Comparison of ENCODE assay signal across 13 cellular contexts in the genomic region with DNA sequence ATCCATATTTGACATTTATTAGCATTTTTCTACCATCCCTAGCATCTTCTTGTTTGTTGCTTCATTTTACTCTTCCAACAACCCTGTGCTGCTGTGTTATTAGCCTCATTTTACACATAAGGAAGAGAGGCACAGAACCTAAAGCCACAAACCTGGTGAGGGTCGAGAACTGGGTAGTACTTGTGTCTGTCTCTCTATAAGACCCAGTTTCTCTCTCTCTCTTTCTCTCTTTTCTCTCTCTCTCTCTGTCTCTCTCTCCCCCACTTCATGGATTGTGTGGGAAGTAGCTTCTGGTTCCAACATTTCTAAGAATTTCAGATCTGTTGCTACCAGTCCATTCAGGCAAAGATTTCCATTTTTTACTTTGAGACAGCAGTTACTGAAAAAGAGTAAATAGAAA. TPM values are rescaled to one million over a fixed set of nuclear protein-coding genes. Genes with fewer than 3 reads are reported as not detected.
A peak's percentile ranks its signal among the peaks of the same experiment; 100 is the strongest.
DNase-seq lines count a peak whose midpoint lies in the region; ATAC-seq, FAIRE-seq and TF ChIP-seq lines count a peak whose summit lies in the region.
"Had no signal": no experiment of that assay in that cellular context is flagged by ENCODE, and none has a peak within 500 bp of the region (broad histone marks: within the 10 kb centered on the region; RNA-seq: fewer than 3 reads in every experiment).

No MANE protein-coding gene starts in this region.

- peaks cover 4% of the 10 kb centered on the region for H3K36me3 Mint-ChIP-seq in T-cell
- H3K36me3 Mint-ChIP-seq in immature natural killer cell, result peaks cover 0 to 9% (median 0%) of the 10 kb centered on the region in 3 donors

- intact Hi-C loops in HepG2 (cut with micrococcal nuclease; ENCODE audit: unreplicated experiment), result no loop called here
- intact Hi-C loops in right lobe of liver (cut with DNase I), result no loop called here
- intact Hi-C loops in esophagus muscularis mucosa (cut with DNase I), result loop anchor here (2.0 to 10.0 kb wide), 2 partner anchors 113 to 741 kb away; no protein-coding TSS in a partner anchor

- peak overlapping the region in 2 of 3 donors; percentile 55 to 62 for H3K4me3 Mint-ChIP-seq in T-cell
- peak overlapping the region in 4 of 5 donors; percentile 65 to 85 (median 74) for H3K4me3 Mint-ChIP-seq in immature natural killer cell

- H3K79me2 ChIP-seq in HepG2 (ENCODE audit: insufficient read depth, low read length), result peaks cover 8% of the 10 kb centered on the region

- H3K27me3 ChIP-seq in HepG2 (ENCODE audit: control insufficient read depth in 1 of 2, insufficient read depth in 2 of 2, low read length in 2 of 2) (peaks cover 0 to 3% of the 10 kb centered on the region in 2 experiments; a peak in 1 of 5 replicates), right lobe of liver (no peaks in the 10 kb centered on the region), thoracic aorta (replicated peaks; ENCODE audit: insufficient read depth) (no peaks in the 10 kb centered on the region), esophagus muscularis mucosa (no peaks in the 10 kb centered on the region)

- H3K4me1 ChIP-seq in HepG2 (ENCODE audit: insufficient read depth, low read length) (peaks cover 24% of the 10 kb centered on the region), right lobe of liver (peaks cover 0 to 8% (median 0%) of the 10 kb centered on the region in 4 donors), thoracic aorta (ENCODE audit: control insufficient read depth in 1 of 2, low read depth in 2 of 2) (peaks cover 12% of the 10 kb centered on the region in 2 donors), esophagus muscularis mucosa (peaks cover 9 to 29% (median 23%) of the 10 kb centered on the region in 4 donors)

- H3K27ac Mint-ChIP-seq in T-cell, result peak overlapping the region; percentile 37 to 63
- peak overlapping the region in 3 of 6 donors; percentile 18 to 84 (median 57) for H3K27ac Mint-ChIP-seq in immature natural killer cell

- H3K9ac ChIP-seq in HepG2 (ENCODE audit: insufficient read depth, low read depth, low read length), result no peak overlapping the region

- H3K27ac ChIP-seq in HepG2 (ENCODE audit: extremely low read length, insufficient read depth, low read length) (no peak overlapping the region), right lobe of liver (no peak overlapping the region), thoracic aorta (no peak overlapping the region), esophagus muscularis mucosa (replicated peaks in 1 of 4) (no peak overlapping the region)
- H3K27ac ChIP-seq: RWPE1 had no signal

- H3K4me2 ChIP-seq in HepG2 (ENCODE audit: low read depth, low read length), result peak overlapping the region; percentile 53

- no peaks in the 10 kb centered on the region for H4K20me1 ChIP-seq in HepG2 (ENCODE audit: insufficient read depth, low read length)

- no peak overlapping the region; a peak in 1 of 6 replicates for H3K4me3 ChIP-seq in HepG2 (replicated peaks in 1 of 3; ENCODE audit: insufficient read depth in 1 of 3, low read depth in 2 of 3, low read length in 3 of 3)
- no peak overlapping the region for H3K4me3 ChIP-seq in right lobe of liver
- H3K4me3 ChIP-seq in thoracic aorta, result peak overlapping the region; percentile 78
- no peak overlapping the region for H3K4me3 ChIP-seq in esophagus muscularis mucosa

- BruUV-seq in HepG2 (replicated peaks; lab: Mats Ljungman, UMichigan), result no TSS peak

- TF ChIP-seq RAD21 in HepG2 (CRISPR knock-in tag; IDR thresholded peaks at IDR 0.05), result no peak

- peaks cover 0 to 6% of the 10 kb centered on the region in 2 experiments; a peak in 2 of 5 replicates for H3K36me3 ChIP-seq in HepG2 (replicated peaks in 1 of 2; ENCODE audit: control insufficient read depth in 1 of 2, insufficient read depth in 2 of 2, low read length in 2 of 2)
- peaks cover 0 to 10% (median 4%) of the 10 kb centered on the region in 4 donors for H3K36me3 ChIP-seq in right lobe of liver
- no peaks in the 10 kb centered on the region for H3K36me3 ChIP-seq in thoracic aorta
- peaks cover 0 to 9% (median 6%) of the 10 kb centered on the region in 4 donors for H3K36me3 ChIP-seq in esophagus muscularis mucosa

- TF ChIP-seq EP300 in HepG2 (IDR thresholded peaks at IDR 0.05; ENCODE audit: low read depth in 2 of 2, low read length in 2 of 2) (no peak), HepG2 (CRISPR knock-in tag; IDR thresholded peaks at IDR 0.05; ENCODE audit: borderline replicate concordance) (no peak), esophagus muscularis mucosa (IDR thresholded peaks at IDR 0.05) (no peak)

- in situ Hi-C loops in HepG2 (cut with HindIII; ENCODE audit: extremely low pct_ligation_motif_present, low pct_unique_long_range_greater_than_20kb), result loop anchor here (10.0 kb wide), 1 partner anchor 111 kb away; no protein-coding TSS in a partner anchor

- ATAC-seq in HepG2 (no peak), right lobe of liver (no peak), T-cell (replicated peaks in 1 of 4) (no peak), thoracic aorta (ENCODE audit: insufficient number of reproducible peaks, low FRiP score, low read depth) (no peak)

- TF ChIP-seq POLR2A in HepG2 (IDR thresholded peaks at IDR 0.05; ENCODE audit: insufficient read depth in 1 of 2, low read depth in 2 of 2, low read length in 2 of 2) (no peak), right lobe of liver (IDR thresholded peaks at IDR 0.05) (no peak), esophagus muscularis mucosa (IDR thresholded peaks at IDR 0.05; ENCODE audit: low read depth) (no peak)

- H3K9me3 Mint-ChIP-seq in T-cell (no peaks in the 10 kb centered on the region), immature natural killer cell (no peaks in the 10 kb centered on the region)

- CTCF ChIA-PET in HepG2 (lab: Yijun Ruan, JAX; ENCODE audit: low intra/inter-chr PET ratio, low total read pairs), result no interaction called here
- CTCF ChIA-PET in T-cell (lab: Charles Lee), result interaction anchor here in 1 of 2 donors (1.7 kb wide), 1 partner anchor 221 kb away, joined by 3 read pairs; a partner anchor contains a TSS

- POLR2A ChIA-PET in HepG2 (lab: Yijun Ruan, JAX) (no interaction called here), T-cell (lab: Charles Lee) (interaction anchor here in 1 of 2 donors (0.6 to 0.8 kb wide), 2 partner anchors 23 to 568 kb away, joined by 3 read pairs; no protein-coding TSS in a partner anchor)

- H3K27me3 Mint-ChIP-seq in T-cell (no peaks in the 10 kb centered on the region), immature natural killer cell (ENCODE audit: low read depth in 3 of 3) (peaks cover 0 to 2% (median 1%) of the 10 kb centered on the region in 3 donors)

- H3K4me1 Mint-ChIP-seq in T-cell (peaks cover 13 to 18% (median 16%) of the 10 kb centered on the region in 3 donors), immature natural killer cell (peaks cover 0 to 7% of the 10 kb centered on the region in 2 donors)

- peak overlapping the region; percentile 90 for H2AFZ ChIP-seq in HepG2 (ENCODE audit: low read length)

- WGBS in HepG2 (ENCODE audit: low lambda C conversion rate), result 0% methylated on average over 1 of the region's 1 CpG
- 56% methylated on average over 1 of the region's 1 CpG for WGBS in right lobe of liver (ENCODE audit: insufficient coverage, low coverage, low lambda C conversion rate, missing lambda C conversion rate)
- WGBS in esophagus muscularis mucosa, result 74% methylated on average over 1 of the region's 1 CpG

- H3K9me3 ChIP-seq in HepG2 (ENCODE audit: low read length) (no peaks in the 10 kb centered on the region), right lobe of liver (no peaks in the 10 kb centered on the region), thoracic aorta (no peaks in the 10 kb centered on the region), esophagus muscularis mucosa (no peaks in the 10 kb centered on the region)

- TF ChIP-seq CTCF in HepG2 (CRISPR knock-in tag; IDR thresholded peaks at IDR 0.05), result no peak
- TF ChIP-seq CTCF in right lobe of liver (IDR thresholded peaks at IDR 0.05), result no peak
- no peak for TF ChIP-seq CTCF in thoracic aorta (IDR thresholded peaks at IDR 0.05)
- TF ChIP-seq CTCF in esophagus muscularis mucosa (IDR thresholded peaks at IDR 0.05), result no peak

- no peak for DNase-seq in HepG2 (ENCODE audit: low spot score)
- DNase-seq in right lobe of liver, result no peak
- DNase-seq in T-cell, result no peak
- no peak for DNase-seq in immature natural killer cell
- no peak for DNase-seq in thoracic aorta (ENCODE audit: low spot score)
- no peak for DNase-seq in NOMO-1 treated with dmso at 0.1 percent for 144 hours (lab: John Stamatoyannopoulos, UW; ENCODE audit: unreplicated experiment)
- DNase-seq in esophagus muscularis mucosa (ENCODE audit: extremely low spot score), result no peak
- no peak for DNase-seq in stimulated activated CD4-positive, alpha-beta T cell treated with anti-CD3 and anti-CD28 coated beads, Interleukin-2, amount 100 ng/mL, for 48 hours
- DNase-seq: activated effector memory CD4-positive, alpha-beta T cell treated with Interleukin-2 at 50 U/mL for 16 hours; central memory CD4-positive, alpha-beta T cell; right cardiac atrium had no signal

- no peak for FAIRE-seq in HepG2 (lab: Jason Lieb, UNC)

RNA-seq across cellular contexts. Expression of a gene that starts 1.4 kb away (rescaled TPM):
- total RNA-seq in HepG2 (2016; rRNA removed; fragmentation: Illumina TruSeq; extraction: Trizol), result 5.2 and 5.3 TPM in 2 replicates
- total RNA-seq in HepG2 (2016; cell fraction: cytosol; rRNA removed; fragmentation: Illumina TruSeq; extraction: Trizol; ENCODE audit: low read depth), result 2.1 and 2.7 TPM in 2 replicates
- 5.4 and 6.3 TPM in 2 replicates for total RNA-seq in HepG2 (2016; cell fraction: insoluble cytoplasmic fraction; rRNA removed; fragmentation: Illumina TruSeq; extraction: Trizol)
- total RNA-seq in HepG2 (2016; cell fraction: membrane; rRNA removed; fragmentation: Illumina TruSeq; extraction: Trizol), result 4.5 and 4.8 TPM in 2 replicates
- 19.1 and 24.8 TPM in 2 replicates for total RNA-seq in HepG2 (2016; cell fraction: nucleus; rRNA removed; fragmentation: Illumina TruSeq; extraction: Trizol)
- polyA plus RNA-seq in HepG2 (2011; rRNA removed), result 6.4 and 7.4 TPM in 2 replicates
- 0.58 and 1.0 TPM in 2 replicates for polyA plus RNA-seq in HepG2 (2011; cell fraction: cytosol; rRNA removed)
- polyA plus RNA-seq in HepG2 (2011; cell fraction: nucleus; rRNA removed), result 7.8 and 13.9 TPM in 2 replicates
- polyA plus RNA-seq in HepG2 (2012), result 17.5 and 19.1 TPM in 2 replicates
- 1.8 and 1.9 TPM in 2 replicates for polyA plus RNA-seq in HepG2 (2016; cell fraction: cytosol; fragmentation: Illumina TruSeq; extraction: Trizol; ENCODE audit: low read depth)
- 8.3 and 9.5 TPM in 2 replicates for polyA plus RNA-seq in HepG2 (2016; cell fraction: insoluble cytoplasmic fraction; fragmentation: Illumina TruSeq; extraction: Trizol; ENCODE audit: low read depth)
- polyA plus RNA-seq in HepG2 (2016; cell fraction: membrane; fragmentation: Illumina TruSeq; extraction: Trizol; ENCODE audit: low read depth), result 2.8 and 2.9 TPM in 2 replicates
- 29.1 and 30.9 TPM in 2 replicates for polyA plus RNA-seq in HepG2 (2016; cell fraction: nucleus; fragmentation: Illumina TruSeq; extraction: Trizol; ENCODE audit: insufficient read depth, low read depth)
- 2.5 and 2.9 TPM in 2 replicates for polyA minus RNA-seq in HepG2 (2011; rRNA and poly(A)+ RNA removed; ENCODE audit: low replicate concordance)
- polyA minus RNA-seq in HepG2 (2011; cell fraction: cytosol; rRNA and poly(A)+ RNA removed), result 1.1 and 2.6 TPM in 2 replicates
- 58.6 and 62.0 TPM in 2 replicates for polyA minus RNA-seq in HepG2 (2011; cell fraction: nucleus; rRNA and poly(A)+ RNA removed)
- total RNA-seq in right lobe of liver, result 1 to 10 TPM; 4.2 to 9.4 (median 6.6) TPM
- total RNA-seq in T-cell, result 10 to 100 TPM; 15.2 to 24.1 (median 18.2) TPM
- polyA plus RNA-seq in immature natural killer cell, result 1 to 10 TPM; 3.0 to 4.5 (median 3.6) TPM
- 10 to 100 TPM; 25.7 to 35.9 TPM for total RNA-seq in thoracic aorta
- total RNA-seq in esophagus muscularis mucosa, result 10 to 100 TPM in 3 of 4 donors, 1 to 10 TPM in 1; 7.0 to 22.4 (median 12.1) TPM

RNA-seq across cellular contexts. Expression of a gene that starts 53.9 kb away (rescaled TPM):
- total RNA-seq in HepG2 (2016; rRNA removed; fragmentation: Illumina TruSeq; extraction: Trizol), result not detected in 2 replicates
- not detected in 2 replicates for total RNA-seq in HepG2 (2016; cell fraction: cytosol; rRNA removed; fragmentation: Illumina TruSeq; extraction: Trizol; ENCODE audit: low read depth)
- total RNA-seq in HepG2 (2016; cell fraction: insoluble cytoplasmic fraction; rRNA removed; fragmentation: Illumina TruSeq; extraction: Trizol), result not detected in 2 replicates
- total RNA-seq in HepG2 (2016; cell fraction: membrane; rRNA removed; fragmentation: Illumina TruSeq; extraction: Trizol), result not detected in 2 replicates
- total RNA-seq in HepG2 (2016; cell fraction: nucleus; rRNA removed; fragmentation: Illumina TruSeq; extraction: Trizol), result not detected in 2 replicates
- not detected in 2 replicates for polyA plus RNA-seq in HepG2 (2011; rRNA removed)
- polyA plus RNA-seq in HepG2 (2011; cell fraction: cytosol; rRNA removed), result not detected in 2 replicates
- not detected in 2 replicates for polyA plus RNA-seq in HepG2 (2011; cell fraction: nucleus; rRNA removed)
- polyA plus RNA-seq in HepG2 (2012), result 0.17 TPM in 1 of 2 replicates, not detected in the other
- not detected in 2 replicates for polyA plus RNA-seq in HepG2 (2016; cell fraction: cytosol; fragmentation: Illumina TruSeq; extraction: Trizol; ENCODE audit: low read depth)
- not detected in 2 replicates for polyA plus RNA-seq in HepG2 (2016; cell fraction: insoluble cytoplasmic fraction; fragmentation: Illumina TruSeq; extraction: Trizol; ENCODE audit: low read depth)
- not detected in 2 replicates for polyA plus RNA-seq in HepG2 (2016; cell fraction: membrane; fragmentation: Illumina TruSeq; extraction: Trizol; ENCODE audit: low read depth)
- polyA plus RNA-seq in HepG2 (2016; cell fraction: nucleus; fragmentation: Illumina TruSeq; extraction: Trizol; ENCODE audit: insufficient read depth, low read depth), result not detected in 2 replicates
- not detected in 2 replicates for polyA minus RNA-seq in HepG2 (2011; rRNA and poly(A)+ RNA removed; ENCODE audit: low replicate concordance)
- polyA minus RNA-seq in HepG2 (2011; cell fraction: cytosol; rRNA and poly(A)+ RNA removed), result not detected in 2 replicates
- polyA minus RNA-seq in HepG2 (2011; cell fraction: nucleus; rRNA and poly(A)+ RNA removed), result not detected in 2 replicates
- 1 to 10 TPM in 1 of 6 experiments, under 1 TPM in 4, not detected in 1; 0.22 to 2.3 (median 0.86) TPM for total RNA-seq in right lobe of liver
- total RNA-seq in T-cell, result not detected
- polyA plus RNA-seq in immature natural killer cell, result not detected
- total RNA-seq in thoracic aorta, result 1 to 10 TPM in 1 of 2 donors, not detected in 1; 4.7 TPM
- under 1 TPM in 3 of 4 donors, not detected in 1; 0.17 to 0.69 (median 0.32) TPM for total RNA-seq in esophagus muscularis mucosa
- total RNA-seq: epithelial cell of proximal tubule had no signal
